1 cellular context compared by ENCODE assay signal in genomic region chr5:74660146-74660545, GRCh38.
A peak's percentile ranks its signal among the peaks of the same experiment; 100 is the strongest.
TF ChIP-seq lines count a peak whose summit lies in the region.

No MANE protein-coding gene starts in this region.

TF ChIP-seq in endothelial cell of umbilical vein, 7 proteins besides CTCF, POLR2A, EP300 and RAD21 (continued from another document):
- TF ChIP-seq FOS (IDR thresholded peaks at IDR 0.05; ENCODE audit: borderline replicate concordance, insufficient read depth, low read length) (peak; percentile 13), MAX (IDR thresholded peaks at IDR 0.05; ENCODE audit: insufficient read depth, insufficient read length) (no peak), MYC (IDR thresholded peaks at IDR 0.05; ENCODE audit: low read depth, low read length) (no peak)
